ENCODE assay signal across 21 cellular contexts in genomic region chr4:96593422-96593821, GRCh38.
DNase-seq lines count a peak whose midpoint lies in the region; ATAC-seq and TF ChIP-seq lines count a peak whose summit lies in the region.
"Had no signal": no experiment of that assay in that cellular context is flagged by ENCODE, and none has a peak within 500 bp of the region (broad histone marks: within the 10 kb centered on the region; RNA-seq: fewer than 3 reads in every experiment).

No MANE protein-coding gene starts in this region.

- H3K4me2 ChIP-seq in PC-3 (ENCODE audit: low read length) = no peak overlapping the region

- H3F3A ChIP-seq in PC-3 (ENCODE audit: low read length, unreplicated experiment) = no peaks in the 10 kb centered on the region

- TF ChIP-seq EP300 in Ishikawa (IDR thresholded peaks at IDR 0.05; ENCODE audit: borderline replicate concordance) = no peak

- no peaks in the 10 kb centered on the region for H3K36me3 Mint-ChIP-seq in Calu3 (ENCODE audit: insufficient read depth, unreplicated experiment)
- H3K36me3 Mint-ChIP-seq: CD4-positive, alpha-beta memory T cell had no signal

- TF ChIP-seq POLR2A in prostate gland (IDR thresholded peaks at IDR 0.05) = no peak

- BruUV-seq in Calu3 (replicated peaks; lab: Mats Ljungman, UMichigan) (no TSS peak), PC-3 (replicated peaks; lab: Mats Ljungman, UMichigan) (no TSS peak)

- no peak overlapping the region for H3K4me3 Mint-ChIP-seq in Calu3 (ENCODE audit: low read depth, unreplicated experiment)
- H3K4me3 Mint-ChIP-seq: activated naive CD4-positive, alpha-beta T cell treated with anti-CD3 and anti-CD28 coated beads for 36 hours; CD4-positive, alpha-beta memory T cell; dendritic cell treated with granulocyte-macrophage colony-stimulating factor and Interleukin-4, amounts not matched to agents 40 ng/mL and 50 ng/mL, for 4 days had no signal

- no peak for TF ChIP-seq CTCF in Calu3 (IDR thresholded peaks at IDR 0.05; ENCODE audit: unreplicated experiment)
- TF ChIP-seq CTCF in PC-3 (conservative IDR thresholded peaks at IDR 0.05; ENCODE audit: low read depth, low read length) = no peak
- no peak for TF ChIP-seq CTCF in mucosa of descending colon (IDR thresholded peaks at IDR 0.05)
- TF ChIP-seq CTCF in prostate gland (IDR thresholded peaks at IDR 0.05) = no peak

- POLR2A ChIA-PET in PC-3 (lab: Charles Lee; ENCODE audit: unreplicated experiment) = no interaction called here

- no peaks in the 10 kb centered on the region for H3K4me1 ChIP-seq in PC-3 (ENCODE audit: insufficient read depth, low read length)
- no peaks in the 10 kb centered on the region for H3K4me1 ChIP-seq in mucosa of descending colon (ENCODE audit: low read depth)
- H3K4me1 ChIP-seq in prostate gland (replicated peaks) = no peaks in the 10 kb centered on the region
- H3K4me1 ChIP-seq: gastroesophageal sphincter, vagina had no signal

- peak; percentile 53 for DNase-seq in Calu3
- peak; percentile 1 for DNase-seq in PC-3
- DNase-seq in mucosa of descending colon = no peak
- no peak for DNase-seq in prostate gland (ENCODE audit: low spot score)
- DNase-seq: activated CD4-positive, alpha-beta T cell treated with anti-CD3 and anti-CD28 coated beads for 4 hours; activated CD8-positive, alpha-beta memory T cell treated with anti-CD3 and anti-CD28 coated beads, Interleukin-2, amount 50 U/mL, for 48 hours; activated naive CD4-positive, alpha-beta T cell treated with anti-CD3 and anti-CD28 coated beads for 36 hours; CD4-positive, alpha-beta memory T cell; GM23248; left ventricle myocardium superior; SIG-M5; stimulated activated CD4-positive, alpha-beta T cell treated with anti-CD3 and anti-CD28 coated beads, Interleukin-12 subunit alpha, Interleukin-12 subunit beta, amount 100 ng/mL, for 4 hours; stimulated activated naive CD4-positive, alpha-beta T cell treated with Interleukin-2 at 50 U/mL for 16 hours had no signal

- H3K4me3 ChIP-seq in PC-3 (ENCODE audit: low read length) = no peak overlapping the region
- no peak overlapping the region for H3K4me3 ChIP-seq in mucosa of descending colon
- H3K4me3 ChIP-seq in prostate gland = no peak overlapping the region
- H3K4me3 ChIP-seq: gastroesophageal sphincter, GM23248, vagina had no signal

- H3K27ac ChIP-seq in PC-3 (ENCODE audit: low read length) = no peak overlapping the region
- H3K27ac ChIP-seq in prostate gland = no peak overlapping the region
- H3K27ac ChIP-seq: epithelial cell of prostate, gastroesophageal sphincter, GM23248, vagina had no signal

- intact Hi-C loops in Calu3 (cut with micrococcal nuclease; ENCODE audit: unreplicated experiment) (no loop called here), PC-3 (cut with micrococcal nuclease) (no loop called here), mucosa of descending colon (cut with DNase I, micrococcal nuclease) (no loop called here), prostate gland (cut with DNase I) (no loop called here)

- H3K27me3 ChIP-seq in PC-3 (ENCODE audit: low read length) = no peaks in the 10 kb centered on the region
- H3K27me3 ChIP-seq in prostate gland (replicated peaks; ENCODE audit: insufficient read depth) = no peaks in the 10 kb centered on the region
- H3K27me3 ChIP-seq: gastroesophageal sphincter, vagina had no signal

- no peaks in the 10 kb centered on the region for H3K27me3 Mint-ChIP-seq in Calu3 (ENCODE audit: unreplicated experiment)
- H3K27me3 Mint-ChIP-seq: CD4-positive, alpha-beta memory T cell; dendritic cell treated with granulocyte-macrophage colony-stimulating factor and Interleukin-4, amounts not matched to agents 40 ng/mL and 50 ng/mL, for 4 days had no signal

- H3K27ac Mint-ChIP-seq in Calu3 (ENCODE audit: unreplicated experiment) = peak overlapping the region; percentile 64
- H3K27ac Mint-ChIP-seq: activated naive CD4-positive, alpha-beta T cell treated with anti-CD3 and anti-CD28 coated beads for 36 hours; CD4-positive, alpha-beta memory T cell; dendritic cell treated with granulocyte-macrophage colony-stimulating factor and Interleukin-4, amounts not matched to agents 40 ng/mL and 50 ng/mL, for 4 days had no signal

- 61% methylated on average over 2 of the region's 2 CpGs for whole genome bisulfite sequencing in prostate gland

- H3K36me3 ChIP-seq in PC-3 (ENCODE audit: low read depth, low read length) (no peaks in the 10 kb centered on the region), mucosa of descending colon (ENCODE audit: low read depth) (no peaks in the 10 kb centered on the region), prostate gland (no peaks in the 10 kb centered on the region)
- H3K36me3 ChIP-seq: gastroesophageal sphincter, vagina had no signal

- no peaks in the 10 kb centered on the region for H3K9me3 ChIP-seq in PC-3 (ENCODE audit: low read length)
- H3K9me3 ChIP-seq in mucosa of descending colon = no peaks in the 10 kb centered on the region
- H3K9me3 ChIP-seq in prostate gland = no peaks in the 10 kb centered on the region
- H3K9me3 ChIP-seq: gastroesophageal sphincter, vagina had no signal

- no peak overlapping the region for H2AFZ ChIP-seq in PC-3 (ENCODE audit: low read length)
- H2AFZ ChIP-seq: GM23248 had no signal

- H3K79me2 ChIP-seq in PC-3 (ENCODE audit: low read length) = no peaks in the 10 kb centered on the region

- CTCF ChIA-PET in Calu3 (lab: Charles Lee) (interaction anchor here (0.6 kb wide), 1 partner anchor 310 kb away, joined by 3 read pairs; no protein-coding TSS in a partner anchor), PC-3 (lab: Charles Lee) (no interaction called here)

- H3K9me3 Mint-ChIP-seq in Calu3 (ENCODE audit: low read depth, unreplicated experiment) = no peaks in the 10 kb centered on the region

- no peak overlapping the region for H3K9ac ChIP-seq in PC-3 (ENCODE audit: low read length)
- H3K9ac ChIP-seq: GM23248 had no signal

- H3K4me1 Mint-ChIP-seq in Calu3 (ENCODE audit: low read depth, unreplicated experiment) = peaks cover 16% of the 10 kb centered on the region
- H3K4me1 Mint-ChIP-seq: CD4-positive, alpha-beta memory T cell had no signal

- TF ChIP-seq RAD21 in Ishikawa (IDR thresholded peaks at IDR 0.05; ENCODE audit: low read depth) = no peak

- H3K9me2 ChIP-seq in PC-3 (replicated peaks; ENCODE audit: low read length) = no peaks in the 10 kb centered on the region

- no peak; the same call in 1 of the 2 replicates for ATAC-seq in PC-3
- ATAC-seq in mucosa of descending colon = peak; percentile 58
- no peak for ATAC-seq in HG02973 (IDR thresholded peaks at IDR 0.05; ENCODE audit: unreplicated experiment)
- no peak for ATAC-seq in HG02981 (IDR thresholded peaks at IDR 0.05; ENCODE audit: unreplicated experiment)
- no peak for ATAC-seq in SK-N-SH treated with all-trans-retinoic acid at 6 μM for 48 hours
- ATAC-seq: gastroesophageal sphincter, left ventricle myocardium superior had no signal

- H4K20me1 ChIP-seq in PC-3 (ENCODE audit: low read length) = no peaks in the 10 kb centered on the region

TF ChIP-seq in Ishikawa, 13 proteins besides CTCF, POLR2A, EP300 and RAD21:
- no peak for TF ChIP-seq CEBPB (IDR thresholded peaks at IDR 0.05)
- TF ChIP-seq EGR1 (IDR thresholded peaks at IDR 0.05) = no peak
- no peak for TF ChIP-seq ZBTB7A (IDR thresholded peaks at IDR 0.05; ENCODE audit: low read depth)
- TF ChIP-seq MAX (IDR thresholded peaks at IDR 0.05) = no peak
- TF ChIP-seq CREB1 (IDR thresholded peaks at IDR 0.05; ENCODE audit: low read depth) = no peak
- 0 out of 2 replicates have a peak, but pooled peaks have one; percentile 18 for TF ChIP-seq NFIC (IDR thresholded peaks at IDR 0.05)
- no peak for TF ChIP-seq USF1 (IDR thresholded peaks at IDR 0.05)
- no peak for TF ChIP-seq YY1 (IDR thresholded peaks at IDR 0.05; ENCODE audit: low read depth)
- no peak for TF ChIP-seq TAF1 (IDR thresholded peaks at IDR 0.05; ENCODE audit: low read depth)

TF ChIP-seq in SK-N-SH treated with all-trans-retinoic acid at 6 μM for 48 hours, 23 proteins besides CTCF, POLR2A, EP300 and RAD21 (continues in another document):
- TF ChIP-seq ZNF70 (CRISPR knock-in tag; IDR thresholded peaks at IDR 0.05) (no peak), SNAI2 (CRISPR knock-in tag; IDR thresholded peaks at IDR 0.05) (no peak), ARNTL (CRISPR knock-in tag; IDR thresholded peaks at IDR 0.05; ENCODE audit: borderline replicate concordance, low read depth) (no peak), POU6F1 (CRISPR knock-in tag; IDR thresholded peaks at IDR 0.05; ENCODE audit: borderline replicate concordance, low read depth) (no peak), ZNF8 (CRISPR knock-in tag; IDR thresholded peaks at IDR 0.05) (no peak), CREB5 (CRISPR knock-in tag; IDR thresholded peaks at IDR 0.05; ENCODE audit: low read depth) (no peak), ESRRG (CRISPR knock-in tag; IDR thresholded peaks at IDR 0.05) (no peak), TCF4 (CRISPR knock-in tag; IDR thresholded peaks at IDR 0.05; ENCODE audit: borderline replicate concordance) (no peak), GLIS3 (CRISPR knock-in tag; IDR thresholded peaks at IDR 0.05) (no peak), OSR1 (CRISPR knock-in tag; IDR thresholded peaks at IDR 0.05) (no peak)

Comparison
In these comparisons a context has a peak if more than half of its experiments do, and no peak if none do; other contexts are left out.
1. DNase-seq: peak in Calu3 (single experiment) and PC-3 (single experiment); none in mucosa of descending colon (0 of 3) and prostate gland (single experiment).